In the genomic region with DNA sequence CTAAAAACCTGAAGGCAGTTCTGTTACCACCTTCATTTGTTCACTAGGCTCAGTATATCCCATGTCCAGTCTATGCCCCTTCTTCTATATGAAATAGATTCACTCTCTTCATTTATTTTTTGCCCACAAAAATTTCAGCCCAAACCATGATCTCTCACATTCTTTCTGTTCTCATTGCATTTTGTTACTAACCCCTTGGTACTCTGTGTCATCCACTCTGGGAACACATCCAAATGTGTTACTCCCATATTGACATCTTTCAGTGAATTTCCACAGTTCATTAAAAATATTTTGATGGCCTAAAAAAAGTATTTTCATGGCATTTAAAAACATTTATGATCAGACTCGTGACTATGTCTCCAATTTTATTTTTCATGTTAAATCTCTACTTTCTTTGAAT, we compare ENCODE assay signal across 32 cellular contexts.
A peak's percentile ranks its signal among the peaks of the same experiment; 100 is the strongest.
DNase-seq lines count a peak whose midpoint lies in the region; FAIRE-seq and TF ChIP-seq lines count a peak whose summit lies in the region.
"Had no signal": no experiment of that assay in that cellular context is flagged by ENCODE, and none has a peak within 500 bp of the region (broad histone marks: within the 10 kb centered on the region; RNA-seq: fewer than 3 reads in every experiment).

No MANE protein-coding gene starts in this region.

- no peak for FAIRE-seq in astrocyte (lab: Jason Lieb, UNC)
- FAIRE-seq: endometrium, GM12891, GM19239, K562, kidney had no signal

- no peak for TF ChIP-seq CTCF in MCF 10A (IDR thresholded peaks at IDR 0.05; ENCODE audit: unreplicated experiment)
- TF ChIP-seq CTCF in breast epithelium (IDR thresholded peaks at IDR 0.05) = no peak
- no peak for TF ChIP-seq CTCF in astrocyte (IDR thresholded peaks at IDR 0.05; ENCODE audit: insufficient read depth, low read depth, low read length)
- TF ChIP-seq CTCF in fibroblast of mammary gland (conservative IDR thresholded peaks at IDR 0.05; ENCODE audit: control insufficient read depth, insufficient read depth, low read depth, low read length) = no peak

- POLR2A ChIA-PET in MCF 10A (lab: Yijun Ruan, JAX) = no interaction called here

- H3K9me3 Mint-ChIP-seq in MCF 10A (ENCODE audit: unreplicated experiment) (no peaks in the 10 kb centered on the region), astrocyte (ENCODE audit: unreplicated experiment) (no peaks in the 10 kb centered on the region)
- H3K9me3 Mint-ChIP-seq: GM23338 had no signal

- H4K20me1 ChIP-seq in astrocyte (ENCODE audit: insufficient read depth, low read length) = no peaks in the 10 kb centered on the region

- H3K4me3 Mint-ChIP-seq in MCF 10A (ENCODE audit: unreplicated experiment) = no peak overlapping the region
- no peak overlapping the region for H3K4me3 Mint-ChIP-seq in astrocyte (ENCODE audit: unreplicated experiment)
- H3K4me3 Mint-ChIP-seq: activated CD4-positive, alpha-beta memory T cell treated with anti-CD3 and anti-CD28 coated beads for 36 hours; activated naive CD4-positive, alpha-beta T cell treated with anti-CD3 and anti-CD28 coated beads for 36 hours; activated T-cell treated with anti-CD3 and anti-CD28 coated beads, Interleukin-2, amount 50 U/mL, for 24 hours; CD14-positive monocyte; GM23338; T-helper 1 cell treated with Interleukin-12 subunit alpha and Interleukin-12 subunit beta and Interleukin-4 antibody, amounts not matched to agents 30 μg/mL and 1 μg/mL, for 36 hours had no signal

- no peak overlapping the region for H3K4me2 ChIP-seq in astrocyte (ENCODE audit: low read length)
- H3K4me2 ChIP-seq: GM23338 had no signal

- H3K4me3 ChIP-seq in breast epithelium (no peak overlapping the region), astrocyte (ENCODE audit: insufficient read depth, low read depth, low read length) (no peak overlapping the region), fibroblast of mammary gland (ENCODE audit: control insufficient read depth, low read depth, low read length) (no peak overlapping the region)
- H3K4me3 ChIP-seq: coronary artery, gastrocnemius medialis, GM23338, K562, lung, Peyer's patch, spleen had no signal

- H3K36me3 Mint-ChIP-seq in MCF 10A (ENCODE audit: insufficient read depth, unreplicated experiment) (no peaks in the 10 kb centered on the region), astrocyte (ENCODE audit: low read depth, unreplicated experiment) (no peaks in the 10 kb centered on the region)
- H3K36me3 Mint-ChIP-seq: activated CD4-positive, alpha-beta memory T cell treated with anti-CD3 and anti-CD28 coated beads for 36 hours; CD14-positive monocyte had no signal

- H3K4me1 ChIP-seq in breast epithelium (no peaks in the 10 kb centered on the region), astrocyte (ENCODE audit: insufficient read depth, low read length) (no peaks in the 10 kb centered on the region)
- H3K4me1 ChIP-seq: gastrocnemius medialis, Peyer's patch, spleen had no signal

- no peak overlapping the region for H2AFZ ChIP-seq in astrocyte (ENCODE audit: low read depth, low read length)
- H2AFZ ChIP-seq: GM23338 had no signal

- intact Hi-C loops in MCF 10A (cut with micrococcal nuclease) = no loop called here
- intact Hi-C loops in breast epithelium (cut with DNase I; ENCODE audit: low total_unique reads) = no loop called here

- H3K36me3 ChIP-seq in breast epithelium (no peaks in the 10 kb centered on the region), astrocyte (ENCODE audit: insufficient read depth, low read length) (no peaks in the 10 kb centered on the region)
- H3K36me3 ChIP-seq: gastrocnemius medialis, neutrophil, Peyer's patch, spleen had no signal

- peaks cover 18% of the 10 kb centered on the region for H3K4me1 Mint-ChIP-seq in MCF 10A (ENCODE audit: insufficient read depth, unreplicated experiment)
- peaks cover 4% of the 10 kb centered on the region for H3K4me1 Mint-ChIP-seq in astrocyte (ENCODE audit: low read depth, unreplicated experiment)
- H3K4me1 Mint-ChIP-seq: CD14-positive monocyte, GM23338 had no signal

- no peaks in the 10 kb centered on the region for H3K27me3 ChIP-seq in breast epithelium
- H3K27me3 ChIP-seq in astrocyte (ENCODE audit: insufficient read depth, low read length) = no peaks in the 10 kb centered on the region
- H3K27me3 ChIP-seq: gastrocnemius medialis, neutrophil, Peyer's patch, spleen had no signal

- CTCF ChIA-PET in MCF 10A (lab: Yijun Ruan, JAX) = interaction anchor here (0.7 kb wide), 2 partner anchors 595 to 713 kb away, joined by 3 to 4 read pairs; no protein-coding TSS in a partner anchor

- H3K27me3 Mint-ChIP-seq in MCF 10A (ENCODE audit: insufficient read depth, unreplicated experiment) (no peaks in the 10 kb centered on the region), astrocyte (ENCODE audit: low read depth, unreplicated experiment) (no peaks in the 10 kb centered on the region)
- H3K27me3 Mint-ChIP-seq: activated CD4-positive, alpha-beta memory T cell treated with anti-CD3 and anti-CD28 coated beads for 36 hours; activated T-cell treated with anti-CD3 and anti-CD28 coated beads, Interleukin-2, amount 50 U/mL, for 24 hours had no signal

- H3K9ac ChIP-seq in astrocyte (ENCODE audit: low read length) = no peak overlapping the region

- TF ChIP-seq POLR2A in breast epithelium (IDR thresholded peaks at IDR 0.05) = no peak

- H3K27ac ChIP-seq in breast epithelium (no peak overlapping the region), astrocyte (ENCODE audit: low read depth, low read length) (no peak overlapping the region), substantia nigra (ENCODE audit: low read depth, low read length, poor library complexity, severe bottlenecking) (no peak overlapping the region)
- H3K27ac ChIP-seq: 22Rv1, coronary artery, gastrocnemius medialis, neutrophil, Peyer's patch, spleen, VCaP had no signal

- BruUV-seq in MCF 10A (replicated peaks; lab: Mats Ljungman, UMichigan) = no TSS peak

- no peaks in the 10 kb centered on the region for H3K9me3 ChIP-seq in breast epithelium
- H3K9me3 ChIP-seq in astrocyte (ENCODE audit: insufficient read depth, low read depth, low read length) = no peaks in the 10 kb centered on the region
- H3K9me3 ChIP-seq: gastrocnemius medialis, neutrophil, Peyer's patch had no signal

- DNase-seq in MCF 10A (ENCODE audit: unreplicated experiment) (peak; percentile 68), breast epithelium (ENCODE audit: low spot score in 2 of 2) (no peak), astrocyte (ENCODE audit: low read depth) (peak; percentile 25), fibroblast of mammary gland (ENCODE audit: low read depth) (peak; percentile 75), foreskin melanocyte (no peak), substantia nigra (lab: John Stamatoyannopoulos, UW) (no peak)
- DNase-seq in stimulated activated naive CD4-positive, alpha-beta T cell (lab: John Stamatoyannopoulos, UW) = no peak
- DNase-seq in effector CD4-positive, alpha-beta T cell = no peak
- DNase-seq: activated CD4-positive, alpha-beta memory T cell treated with anti-CD3 and anti-CD28 coated beads for 36 hours; activated naive CD4-positive, alpha-beta T cell treated with anti-CD3 and anti-CD28 coated beads for 36 hours; activated T-cell treated with anti-CD3 and anti-CD28 coated beads, Interleukin-2, amount 50 U/mL, for 24 hours; aorta; gastrocnemius medialis; GDM1; kidney; NCI-H2029; NCI-H345; Peyer's patch; spleen; stimulated activated CD4-positive, alpha-beta T cell treated with anti-CD3 and anti-CD28 coated beads, Interleukin-4, amount 100 ng/mL, for 24 hours had no signal

- no peaks in the 10 kb centered on the region for H3K79me2 ChIP-seq in astrocyte (ENCODE audit: insufficient read depth, low read length)

- H3K27ac Mint-ChIP-seq in MCF 10A (ENCODE audit: low read depth, unreplicated experiment) (peak overlapping the region; percentile 24), astrocyte (ENCODE audit: unreplicated experiment) (peak overlapping the region; percentile 41)
- H3K27ac Mint-ChIP-seq: activated CD4-positive, alpha-beta memory T cell treated with anti-CD3 and anti-CD28 coated beads for 36 hours; activated naive CD4-positive, alpha-beta T cell treated with anti-CD3 and anti-CD28 coated beads for 36 hours; activated T-cell treated with anti-CD3 and anti-CD28 coated beads, Interleukin-2, amount 50 U/mL, for 24 hours; CD14-positive monocyte; GM23338; T-helper 1 cell treated with Interleukin-12 subunit alpha and Interleukin-12 subunit beta and Interleukin-4 antibody, amounts not matched to agents 30 μg/mL and 1 μg/mL, for 36 hours had no signal

Comparison
In these comparisons a context has a peak if more than half of its experiments do, and no peak if none do; other contexts are left out.
1. DNase-seq: peak in MCF 10A (single experiment), astrocyte (single experiment) and fibroblast of mammary gland (single experiment); none in breast epithelium (0 of 2), stimulated activated naive CD4-positive, alpha-beta T cell (0 of 6), foreskin melanocyte (single experiment), effector CD4-positive, alpha-beta T cell (single experiment) and substantia nigra (0 of 49).